8 cellular contexts compared by ENCODE assay signal in genomic region chr4:24214796-24215195, GRCh38.
"Had no signal": no experiment of that assay in that cellular context is flagged by ENCODE, and none has a peak within 500 bp of the region (broad histone marks: within the 10 kb centered on the region; RNA-seq: fewer than 3 reads in every experiment).

No MANE protein-coding gene starts in this region.

- DNase-seq: GM23248, GOT3, H7, HFFc6, IMR-90, KG1 had no signal

- ATAC-seq: HCT116, K562 had no signal
